In the genomic region with DNA sequence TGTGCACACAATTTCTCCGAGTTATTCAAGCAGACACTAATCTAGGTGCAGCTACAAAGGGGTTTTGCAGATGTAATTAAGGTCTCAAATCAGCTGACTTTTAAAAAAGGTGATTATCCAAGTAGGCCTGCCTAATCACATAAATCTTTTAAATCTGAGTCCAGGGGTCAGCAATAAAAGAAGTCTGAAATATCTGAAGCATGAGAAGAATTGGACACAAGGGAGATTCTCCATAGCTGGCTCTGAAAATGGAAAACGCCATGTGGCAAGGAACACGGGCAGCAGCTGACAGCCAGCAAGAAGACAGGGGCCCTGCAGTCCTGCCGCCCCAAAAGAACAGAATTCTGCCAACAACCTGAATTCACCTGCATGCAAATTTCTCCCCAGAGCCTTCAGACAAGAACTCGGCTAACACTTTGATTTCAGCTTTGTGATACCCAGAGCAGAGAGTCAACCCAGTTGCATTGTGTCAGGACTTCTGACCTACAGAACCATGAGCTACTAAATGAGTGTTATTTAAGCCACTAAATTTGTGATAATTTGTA, we compare ENCODE assay signal across 3 cellular contexts.
TF ChIP-seq lines count a peak whose summit lies in the region.

No MANE protein-coding gene starts in this region.

TF ChIP-seq in A549, 52 proteins besides CTCF, POLR2A, EP300 and RAD21:
- TF ChIP-seq NFE2L2 (conservative IDR thresholded peaks at IDR 0.05; ENCODE audit: low read length), result no peak
TF ChIP-seq in A549: peak in this region for 0.

TF ChIP-seq in GM23338, 12 proteins besides CTCF, POLR2A, EP300 and RAD21:
- TF ChIP-seq, protein P1, sequence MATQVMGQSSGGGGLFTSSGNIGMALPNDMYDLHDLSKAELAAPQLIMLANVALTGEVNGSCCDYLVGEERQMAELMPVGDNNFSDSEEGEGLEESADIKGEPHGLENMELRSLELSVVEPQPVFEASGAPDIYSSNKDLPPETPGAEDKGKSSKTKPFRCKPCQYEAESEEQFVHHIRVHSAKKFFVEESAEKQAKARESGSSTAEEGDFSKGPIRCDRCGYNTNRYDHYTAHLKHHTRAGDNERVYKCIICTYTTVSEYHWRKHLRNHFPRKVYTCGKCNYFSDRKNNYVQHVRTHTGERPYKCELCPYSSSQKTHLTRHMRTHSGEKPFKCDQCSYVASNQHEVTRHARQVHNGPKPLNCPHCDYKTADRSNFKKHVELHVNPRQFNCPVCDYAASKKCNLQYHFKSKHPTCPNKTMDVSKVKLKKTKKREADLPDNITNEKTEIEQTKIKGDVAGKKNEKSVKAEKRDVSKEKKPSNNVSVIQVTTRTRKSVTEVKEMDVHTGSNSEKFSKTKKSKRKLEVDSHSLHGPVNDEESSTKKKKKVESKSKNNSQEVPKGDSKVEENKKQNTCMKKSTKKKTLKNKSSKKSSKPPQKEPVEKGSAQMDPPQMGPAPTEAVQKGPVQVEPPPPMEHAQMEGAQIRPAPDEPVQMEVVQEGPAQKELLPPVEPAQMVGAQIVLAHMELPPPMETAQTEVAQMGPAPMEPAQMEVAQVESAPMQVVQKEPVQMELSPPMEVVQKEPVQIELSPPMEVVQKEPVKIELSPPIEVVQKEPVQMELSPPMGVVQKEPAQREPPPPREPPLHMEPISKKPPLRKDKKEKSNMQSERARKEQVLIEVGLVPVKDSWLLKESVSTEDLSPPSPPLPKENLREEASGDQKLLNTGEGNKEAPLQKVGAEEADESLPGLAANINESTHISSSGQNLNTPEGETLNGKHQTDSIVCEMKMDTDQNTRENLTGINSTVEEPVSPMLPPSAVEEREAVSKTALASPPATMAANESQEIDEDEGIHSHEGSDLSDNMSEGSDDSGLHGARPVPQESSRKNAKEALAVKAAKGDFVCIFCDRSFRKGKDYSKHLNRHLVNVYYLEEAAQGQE (IDR thresholded peaks at IDR 0.05; ENCODE audit: unreplicated experiment), result no peak
- TF ChIP-seq POLR2AphosphoS5 (IDR thresholded peaks at IDR 0.05; ENCODE audit: low read depth) (no peak), JUNB (IDR thresholded peaks at IDR 0.05; ENCODE audit: unreplicated experiment) (no peak), CREB1 (CRISPR knock-in tag; IDR thresholded peaks at IDR 0.05; ENCODE audit: low read depth) (no peak), EZH2phosphoT487 (IDR thresholded peaks at IDR 0.05; ENCODE audit: unreplicated experiment) (no peak)
- TF ChIP-seq, protein P2, sequence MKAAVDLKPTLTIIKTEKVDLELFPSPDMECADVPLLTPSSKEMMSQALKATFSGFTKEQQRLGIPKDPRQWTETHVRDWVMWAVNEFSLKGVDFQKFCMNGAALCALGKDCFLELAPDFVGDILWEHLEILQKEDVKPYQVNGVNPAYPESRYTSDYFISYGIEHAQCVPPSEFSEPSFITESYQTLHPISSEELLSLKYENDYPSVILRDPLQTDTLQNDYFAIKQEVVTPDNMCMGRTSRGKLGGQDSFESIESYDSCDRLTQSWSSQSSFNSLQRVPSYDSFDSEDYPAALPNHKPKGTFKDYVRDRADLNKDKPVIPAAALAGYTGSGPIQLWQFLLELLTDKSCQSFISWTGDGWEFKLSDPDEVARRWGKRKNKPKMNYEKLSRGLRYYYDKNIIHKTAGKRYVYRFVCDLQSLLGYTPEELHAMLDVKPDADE (IDR thresholded peaks at IDR 0.05), result no peak

TF ChIP-seq in K562, 482 proteins besides CTCF, POLR2A, EP300 and RAD21:
- TF ChIP-seq, protein P3, sequence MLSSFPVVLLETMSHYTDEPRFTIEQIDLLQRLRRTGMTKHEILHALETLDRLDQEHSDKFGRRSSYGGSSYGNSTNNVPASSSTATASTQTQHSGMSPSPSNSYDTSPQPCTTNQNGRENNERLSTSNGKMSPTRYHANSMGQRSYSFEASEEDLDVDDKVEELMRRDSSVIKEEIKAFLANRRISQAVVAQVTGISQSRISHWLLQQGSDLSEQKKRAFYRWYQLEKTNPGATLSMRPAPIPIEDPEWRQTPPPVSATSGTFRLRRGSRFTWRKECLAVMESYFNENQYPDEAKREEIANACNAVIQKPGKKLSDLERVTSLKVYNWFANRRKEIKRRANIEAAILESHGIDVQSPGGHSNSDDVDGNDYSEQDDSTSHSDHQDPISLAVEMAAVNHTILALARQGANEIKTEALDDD (IDR thresholded peaks at IDR 0.05), result no peak
- TF ChIP-seq ZNF695 (CRISPR knock-in tag; IDR thresholded peaks at IDR 0.05), result no peak
- no peak for TF ChIP-seq ARID2 (IDR thresholded peaks at IDR 0.05)
- no peak for TF ChIP-seq SP2 (IDR thresholded peaks at IDR 0.05; ENCODE audit: extremely low read depth, low read depth, low read length, poor library complexity, severe bottlenecking)
- no peak for TF ChIP-seq MTA3 (IDR thresholded peaks at IDR 0.05; ENCODE audit: borderline replicate concordance)
